ENCODE assay signal across 15 cellular contexts in genomic region chr6:138570716-138571020, GRCh38.
DNase-seq lines count a peak whose midpoint lies in the region; ATAC-seq lines count a peak whose summit lies in the region.
"Had no signal": no experiment of that assay in that cellular context is flagged by ENCODE, and none has a peak within 500 bp of the region (broad histone marks: within the 10 kb centered on the region; RNA-seq: fewer than 3 reads in every experiment).

No MANE protein-coding gene starts in this region.

- H3K4me1 ChIP-seq in BLaER1 (peaks cover 67% of the 10 kb centered on the region), HUES6 (ENCODE audit: control insufficient read depth, insufficient read depth, low read length) (peaks cover 29% of the 10 kb centered on the region), ectodermal cell (ENCODE audit: control insufficient read depth, insufficient read depth, low read length) (peaks cover 29% of the 10 kb centered on the region), muscle layer of colon (ENCODE audit: insufficient read depth, low read length) (no peaks in the 10 kb centered on the region)
- H3K4me1 ChIP-seq: prostate gland had no signal

- peak overlapping the region; percentile 77 for H3K9ac ChIP-seq in BLaER1
- no peak overlapping the region for H3K9ac ChIP-seq in HUES6 (ENCODE audit: low read length)
- no peak overlapping the region for H3K9ac ChIP-seq in muscle layer of colon (ENCODE audit: low read length)

- H3K27ac ChIP-seq in BLaER1 (peak overlapping the region; percentile 58), HUES6 (ENCODE audit: low read depth, low read length) (no peak overlapping the region), ectodermal cell (ENCODE audit: insufficient read depth, low read depth, low read length, poor library complexity, severe bottlenecking) (peak overlapping the region; percentile 57), muscle layer of colon (ENCODE audit: low read depth, low read length) (peak overlapping the region; percentile 19)
- H3K27ac ChIP-seq: prostate gland, vagina had no signal

- peak overlapping the region; percentile 86 for H3K4me2 ChIP-seq in BLaER1

- H3K9me3 ChIP-seq in BLaER1 (no peaks in the 10 kb centered on the region), HUES6 (ENCODE audit: control insufficient read depth, insufficient read depth, low read depth, low read length) (no peaks in the 10 kb centered on the region), ectodermal cell (ENCODE audit: control insufficient read depth, low read length) (no peaks in the 10 kb centered on the region), muscle layer of colon (ENCODE audit: low read length) (no peaks in the 10 kb centered on the region)
- H3K9me3 ChIP-seq: prostate gland, vagina had no signal

- peaks cover 39% of the 10 kb centered on the region for H3K27me3 ChIP-seq in BLaER1
- H3K27me3 ChIP-seq in HUES6 (ENCODE audit: control insufficient read depth, insufficient read depth, low read length): no peaks in the 10 kb centered on the region
- H3K27me3 ChIP-seq in ectodermal cell (ENCODE audit: control insufficient read depth, insufficient read depth, low read length, poor library complexity, severe bottlenecking): no peaks in the 10 kb centered on the region
- no peaks in the 10 kb centered on the region for H3K27me3 ChIP-seq in muscle layer of colon (ENCODE audit: control insufficient read depth in 1 of 2, insufficient read depth in 2 of 2, low read length in 2 of 2)
- H3K27me3 ChIP-seq: vagina had no signal

- DNase-seq in activated naive CD4-positive, alpha-beta T cell (lab: John Stamatoyannopoulos, UW): no peak
- DNase-seq in NCI-H82 (lab: John Stamatoyannopoulos, UW) (no peak), GF-D8 (lab: John Stamatoyannopoulos, UW) (no peak)
- DNase-seq: erythroblast, midbrain, NCI-H187 treated with DMSO at 0.1 percent for 48 hours had no signal

- WGBS in ectodermal cell, 2 experiments: 36 to 38% methylated on average over 4 to 5 of the region's 5 CpGs

- H3K36me3 ChIP-seq in BLaER1: no peaks in the 10 kb centered on the region
- no peaks in the 10 kb centered on the region for H3K36me3 ChIP-seq in HUES6 (ENCODE audit: control insufficient read depth, insufficient read depth, low read length)
- H3K36me3 ChIP-seq in ectodermal cell (ENCODE audit: control insufficient read depth, insufficient read depth, low read length): no peaks in the 10 kb centered on the region
- H3K36me3 ChIP-seq in muscle layer of colon (ENCODE audit: insufficient read depth, low read length): no peaks in the 10 kb centered on the region
- H3K36me3 ChIP-seq: prostate gland, vagina had no signal

- no peak for ATAC-seq in GM19324 (IDR thresholded peaks at IDR 0.05; ENCODE audit: low FRiP score, unreplicated experiment)
- ATAC-seq: activated naive CD4-positive, alpha-beta T cell treated with anti-CD3 and anti-CD28 coated beads, Interleukin-2, amount 50 U/mL, for 72 hours; WTC11 had no signal

- H4K20me1 ChIP-seq in BLaER1: peaks cover 20% of the 10 kb centered on the region

- peak overlapping the region; percentile 68 for H3K4me3 ChIP-seq in BLaER1
- H3K4me3 ChIP-seq in HUES6 (ENCODE audit: low read depth, low read length): peak overlapping the region; percentile 49; the same call in 1 of the 2 replicates
- H3K4me3 ChIP-seq in ectodermal cell (ENCODE audit: insufficient read depth, low read depth, low read length): peak overlapping the region; percentile 49
- peak overlapping the region in 1 of 2 donors; percentile 55 for H3K4me3 ChIP-seq in muscle layer of colon (ENCODE audit: low read depth in 1 of 2, low read length in 2 of 2)
- H3K4me3 ChIP-seq: prostate gland had no signal
